38 cellular contexts compared by ENCODE assay signal in genomic region chr14:45400509-45400908, GRCh38.
"Had no signal": no experiment of that assay in that cellular context is flagged by ENCODE, and none has a peak within 500 bp of the region (broad histone marks: within the 10 kb centered on the region; RNA-seq: fewer than 3 reads in every experiment).

No MANE protein-coding gene starts in this region.

- H3K36me3 ChIP-seq: adrenal gland, ascending aorta, cardiac muscle cell, colonic mucosa had no signal

- H3K9me3 Mint-ChIP-seq: activated CD4-positive, alpha-beta memory T cell treated with anti-CD3 and anti-CD28 coated beads for 36 hours; activated T-helper 17 cell treated with anti-CD3 and anti-CD28 coated beads, Interleukin-2, amount 50 U/mL, for 72 hours; T-helper 1 cell treated with Interleukin-12 subunit alpha and Interleukin-12 subunit beta and Interleukin-4 antibody, amounts not matched to agents 30 μg/mL and 1 μg/mL, for 36 hours had no signal

- H3K4me3 Mint-ChIP-seq: activated CD4-positive, alpha-beta memory T cell treated with anti-CD3 and anti-CD28 coated beads for 36 hours; activated CD4-positive, alpha-beta T cell treated with anti-CD3 and anti-CD28 coated beads for 36 hours; activated CD4-positive, alpha-beta T cell treated with anti-CD3 and anti-CD28 coated beads, Interleukin-2, amount 10 ng/mL, durations not matched to agents 7 days and 5 days; activated CD8-positive, alpha-beta T cell treated with anti-CD3 and anti-CD28 coated beads for 36 hours; activated naive CD4-positive, alpha-beta T cell treated with anti-CD3 and anti-CD28 coated beads for 36 hours; activated naive CD8-positive, alpha-beta T cell treated with anti-CD3 and anti-CD28 coated beads for 36 hours; activated T-cell treated with anti-CD3 and anti-CD28 coated beads, Interleukin-2, amount 50 U/mL, for 4 hours; activated T-cell treated with anti-CD3 and anti-CD28 coated beads, Interleukin-2, amount 50 U/mL, for 72 hours; activated T-helper 1 cell treated with anti-CD3 and anti-CD28 coated beads, Interleukin-12 subunit alpha, Interleukin-12 subunit beta, Interleukin-2, Interleukin-4 antibody, amounts not matched to agents 30 ng/mL and 10 ng/mL and 1 ng/mL, durations not matched to agents 14 hours and 24 hours and 36 hours; activated T-helper 17 cell treated with anti-CD3 and anti-CD28 coated beads, Interleukin-2, amount 50 U/mL, for 72 hours; brain; central memory CD8-positive, alpha-beta T cell; T-helper 1 cell treated with Interleukin-12 subunit alpha and Interleukin-12 subunit beta and Interleukin-4 antibody, amounts not matched to agents 30 μg/mL and 1 μg/mL, for 36 hours; T-helper 2 cell treated with Interferon-gamma antibody and Interleukin-4, amounts not matched to agents 5 μg/mL and 100 μg/mL, for 36 hours had no signal

- H3K27me3 ChIP-seq: adrenal gland, ascending aorta, cardiac muscle cell, colonic mucosa had no signal

- H3K27ac ChIP-seq: adrenal gland, ascending aorta, cardiac muscle cell, colonic mucosa, VCaP had no signal

- H3K9me3 ChIP-seq: adrenal gland, ascending aorta, colonic mucosa had no signal

- DNase-seq: activated CD4-positive, alpha-beta memory T cell treated with anti-CD3 and anti-CD28 coated beads for 36 hours; activated CD4-positive, alpha-beta T cell treated with anti-CD3 and anti-CD28 coated beads for 1 hour; activated CD4-positive, alpha-beta T cell treated with anti-CD3 and anti-CD28 coated beads for 36 hours; activated CD4-positive, alpha-beta T cell treated with anti-CD3 and anti-CD28 coated beads for 48 hours; activated CD4-positive, alpha-beta T cell treated with anti-CD3 and anti-CD28 coated beads, Interleukin-2, amount 10 ng/mL, durations not matched to agents 7 days and 5 days; activated CD4-positive, alpha-beta T cell treated with anti-CD3 and anti-CD28 coated beads, Interleukin-2, amount 50 U/mL, for 4 hours; activated CD4-positive, CD25-positive, alpha-beta regulatory T cell; activated CD8-positive, alpha-beta memory T cell treated with anti-CD3 and anti-CD28 coated beads, Interleukin-2, amount 50 U/mL, for 4 hours; activated CD8-positive, alpha-beta T cell treated with anti-CD3 and anti-CD28 coated beads for 36 hours; activated effector memory CD4-positive, alpha-beta T cell treated with anti-CD3 and anti-CD28 coated beads, Interleukin-2, amount 50 U/mL, for 16 hours; activated gamma-delta T cell treated with Interleukin-2 at 50 U/mL for 16 hours; activated naive CD4-positive, alpha-beta T cell; activated naive CD4-positive, alpha-beta T cell treated with anti-CD3 and anti-CD28 coated beads for 36 hours; activated naive CD4-positive, alpha-beta T cell treated with anti-CD3 and anti-CD28 coated beads, Interleukin-2, amount 50 U/mL, for 16 hours; activated naive CD8-positive, alpha-beta T cell treated with anti-CD3 and anti-CD28 coated beads for 36 hours; activated T-cell treated with anti-CD3 and anti-CD28 coated beads for 4 hours; activated T-cell treated with anti-CD3 and anti-CD28 coated beads, Interleukin-2, amount 50 U/mL, for 1 hour; activated T-cell treated with anti-CD3 and anti-CD28 coated beads, Interleukin-2, amount 50 U/mL, for 4 hours; activated T-cell treated with anti-CD3 and anti-CD28 coated beads, Interleukin-2, amount 50 U/mL, for 72 hours; adrenal gland; amniotic stem cell; anterior cingulate cortex; caudate nucleus; cerebellar nuclear complex; colonic mucosa; T-helper 2 cell; T-helper 9 cell had no signal

- H3K27ac Mint-ChIP-seq: activated CD4-positive, alpha-beta memory T cell treated with anti-CD3 and anti-CD28 coated beads for 36 hours; activated CD4-positive, alpha-beta T cell treated with anti-CD3 and anti-CD28 coated beads for 36 hours; activated CD4-positive, alpha-beta T cell treated with anti-CD3 and anti-CD28 coated beads, Interleukin-2, amount 10 ng/mL, durations not matched to agents 7 days and 5 days; activated CD8-positive, alpha-beta T cell treated with anti-CD3 and anti-CD28 coated beads for 36 hours; activated naive CD4-positive, alpha-beta T cell treated with anti-CD3 and anti-CD28 coated beads for 36 hours; activated naive CD4-positive, alpha-beta T cell treated with anti-CD3 and anti-CD28 coated beads, Interleukin-2, amount 50 U/mL, for 72 hours; activated naive CD8-positive, alpha-beta T cell treated with anti-CD3 and anti-CD28 coated beads for 36 hours; activated T-cell treated with anti-CD3 and anti-CD28 coated beads, Interleukin-2, amount 50 U/mL, for 72 hours; activated T-helper 1 cell treated with anti-CD3 and anti-CD28 coated beads, Interleukin-12 subunit alpha, Interleukin-12 subunit beta, Interleukin-2, Interleukin-4 antibody, amounts not matched to agents 30 ng/mL and 10 ng/mL and 1 ng/mL, durations not matched to agents 14 hours and 24 hours and 36 hours; activated T-helper 17 cell treated with anti-CD3 and anti-CD28 coated beads, Interleukin-2, amount 50 U/mL, for 72 hours; T-helper 1 cell treated with Interleukin-12 subunit alpha and Interleukin-12 subunit beta and Interleukin-4 antibody, amounts not matched to agents 30 μg/mL and 1 μg/mL, for 36 hours; T-helper 2 cell treated with Interferon-gamma antibody and Interleukin-4, amounts not matched to agents 5 μg/mL and 100 μg/mL, for 36 hours had no signal

- H3K4me1 ChIP-seq: adrenal gland, ascending aorta, colonic mucosa had no signal

- H3K4me1 Mint-ChIP-seq: activated CD4-positive, alpha-beta T cell treated with anti-CD3 and anti-CD28 coated beads for 36 hours; activated CD4-positive, alpha-beta T cell treated with anti-CD3 and anti-CD28 coated beads, Interleukin-2, amount 10 ng/mL, durations not matched to agents 7 days and 5 days; activated naive CD8-positive, alpha-beta T cell treated with anti-CD3 and anti-CD28 coated beads for 36 hours; activated T-helper 17 cell treated with anti-CD3 and anti-CD28 coated beads, Interleukin-2, amount 50 U/mL, for 72 hours; central memory CD8-positive, alpha-beta T cell had no signal

- H3K4me3 ChIP-seq: adrenal gland, ascending aorta, cardiac muscle cell, colonic mucosa had no signal

- H3K27me3 Mint-ChIP-seq: activated CD4-positive, alpha-beta memory T cell treated with anti-CD3 and anti-CD28 coated beads for 36 hours; activated CD4-positive, alpha-beta T cell treated with anti-CD3 and anti-CD28 coated beads, Interleukin-2, amount 10 ng/mL, durations not matched to agents 7 days and 5 days; activated CD8-positive, alpha-beta T cell treated with anti-CD3 and anti-CD28 coated beads for 36 hours; activated naive CD8-positive, alpha-beta T cell treated with anti-CD3 and anti-CD28 coated beads for 36 hours; activated T-helper 17 cell treated with anti-CD3 and anti-CD28 coated beads, Interleukin-2, amount 50 U/mL, for 72 hours; brain; central memory CD8-positive, alpha-beta T cell had no signal

- H3K36me3 Mint-ChIP-seq: activated CD4-positive, alpha-beta memory T cell treated with anti-CD3 and anti-CD28 coated beads for 36 hours; activated naive CD4-positive, alpha-beta T cell treated with anti-CD3 and anti-CD28 coated beads, Interleukin-2, amount 50 U/mL, for 72 hours; activated naive CD8-positive, alpha-beta T cell treated with anti-CD3 and anti-CD28 coated beads for 36 hours; brain had no signal

- ATAC-seq: activated CD4-positive, alpha-beta T cell treated with anti-CD3 and anti-CD28 coated beads for 36 hours; activated CD4-positive, CD25-positive, alpha-beta regulatory T cell treated with anti-CD3 and anti-CD28 coated beads, Interleukin-2, amount 50 U/mL, for 24 hours; activated CD8-positive, alpha-beta T cell treated with anti-CD3 and anti-CD28 coated beads for 36 hours; activated naive CD4-positive, alpha-beta T cell treated with anti-CD3 and anti-CD28 coated beads, Interleukin-2, amount 50 U/mL, for 72 hours; activated T-cell treated with anti-CD3 and anti-CD28 coated beads, Interleukin-2, amount 50 U/mL, for 4 hours; activated T-cell treated with anti-CD3 and anti-CD28 coated beads, Interleukin-2, amount 50 U/mL, for 72 hours; activated T-helper 17 cell treated with anti-CD3 and anti-CD28 coated beads, Interleukin-2, amount 50 U/mL, for 72 hours had no signal
